In the genomic region with DNA sequence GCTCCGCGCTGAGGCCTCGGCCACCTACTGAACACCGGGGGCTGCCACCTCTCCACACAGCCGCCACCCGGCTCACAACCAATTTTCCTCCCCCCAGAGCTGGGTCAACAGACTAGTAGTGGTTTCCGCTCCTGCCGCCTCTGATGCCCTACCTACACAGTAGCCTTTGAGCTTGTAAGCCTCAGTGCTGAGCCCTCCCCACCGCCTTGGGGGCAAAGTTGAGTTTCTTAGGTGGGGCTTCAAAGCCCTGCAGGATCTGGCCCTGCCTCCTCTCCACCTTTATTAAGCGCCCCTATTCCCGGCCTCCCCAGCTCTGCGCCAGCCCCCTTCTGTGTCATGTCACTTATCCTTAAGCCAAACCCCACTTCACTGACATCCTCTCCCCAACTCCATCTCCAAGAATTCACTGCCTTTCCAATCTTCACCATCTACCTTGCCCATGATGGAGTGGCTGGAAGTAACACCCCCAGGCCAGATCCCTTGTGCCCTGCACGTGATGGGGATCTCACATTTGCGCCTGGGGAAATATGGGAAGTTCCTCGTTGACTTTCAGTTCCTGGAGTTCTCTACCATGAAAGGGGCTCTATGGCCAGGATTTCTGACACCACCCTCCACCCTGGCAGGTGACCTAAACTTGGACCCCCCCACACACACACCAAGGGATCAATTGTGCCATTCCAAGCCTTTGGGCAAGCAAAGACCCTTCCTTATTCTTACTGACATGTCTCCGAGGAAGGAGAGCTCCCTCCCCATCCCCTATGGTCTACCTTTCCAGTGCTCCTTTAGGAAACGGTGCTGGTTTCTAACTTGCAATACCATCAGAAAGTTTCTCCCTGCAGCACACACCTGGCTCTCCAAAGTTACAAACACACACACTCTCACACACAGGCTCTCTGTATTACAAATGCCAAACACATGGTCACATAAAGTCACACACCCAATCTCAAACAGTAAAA, we compare ENCODE assay signal across 1 cellular context.
TF ChIP-seq lines count a peak whose summit lies in the region.

No MANE protein-coding gene starts in this region.

TF ChIP-seq in H1, 55 proteins besides CTCF, POLR2A, EP300 and RAD21:
- TF ChIP-seq, protein P1, sequence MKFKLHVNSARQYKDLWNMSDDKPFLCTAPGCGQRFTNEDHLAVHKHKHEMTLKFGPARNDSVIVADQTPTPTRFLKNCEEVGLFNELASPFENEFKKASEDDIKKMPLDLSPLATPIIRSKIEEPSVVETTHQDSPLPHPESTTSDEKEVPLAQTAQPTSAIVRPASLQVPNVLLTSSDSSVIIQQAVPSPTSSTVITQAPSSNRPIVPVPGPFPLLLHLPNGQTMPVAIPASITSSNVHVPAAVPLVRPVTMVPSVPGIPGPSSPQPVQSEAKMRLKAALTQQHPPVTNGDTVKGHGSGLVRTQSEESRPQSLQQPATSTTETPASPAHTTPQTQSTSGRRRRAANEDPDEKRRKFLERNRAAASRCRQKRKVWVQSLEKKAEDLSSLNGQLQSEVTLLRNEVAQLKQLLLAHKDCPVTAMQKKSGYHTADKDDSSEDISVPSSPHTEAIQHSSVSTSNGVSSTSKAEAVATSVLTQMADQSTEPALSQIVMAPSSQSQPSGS (IDR thresholded peaks at IDR 0.05; ENCODE audit: low read length), result no peak
- TF ChIP-seq RFX5 (IDR thresholded peaks at IDR 0.05; ENCODE audit: borderline replicate concordance, low read depth, low read length), result no peak
- TF ChIP-seq CREB1 (IDR thresholded peaks at IDR 0.05), result no peak
- TF ChIP-seq, protein P2, sequence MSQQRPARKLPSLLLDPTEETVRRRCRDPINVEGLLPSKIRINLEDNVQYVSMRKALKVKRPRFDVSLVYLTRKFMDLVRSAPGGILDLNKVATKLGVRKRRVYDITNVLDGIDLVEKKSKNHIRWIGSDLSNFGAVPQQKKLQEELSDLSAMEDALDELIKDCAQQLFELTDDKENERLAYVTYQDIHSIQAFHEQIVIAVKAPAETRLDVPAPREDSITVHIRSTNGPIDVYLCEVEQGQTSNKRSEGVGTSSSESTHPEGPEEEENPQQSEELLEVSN (IDR thresholded peaks at IDR 0.05), result 0 out of 2 replicates have a peak, but pooled peaks have one; percentile 4
